Comparison of ENCODE assay signal across 24 cellular contexts in the genomic region with DNA sequence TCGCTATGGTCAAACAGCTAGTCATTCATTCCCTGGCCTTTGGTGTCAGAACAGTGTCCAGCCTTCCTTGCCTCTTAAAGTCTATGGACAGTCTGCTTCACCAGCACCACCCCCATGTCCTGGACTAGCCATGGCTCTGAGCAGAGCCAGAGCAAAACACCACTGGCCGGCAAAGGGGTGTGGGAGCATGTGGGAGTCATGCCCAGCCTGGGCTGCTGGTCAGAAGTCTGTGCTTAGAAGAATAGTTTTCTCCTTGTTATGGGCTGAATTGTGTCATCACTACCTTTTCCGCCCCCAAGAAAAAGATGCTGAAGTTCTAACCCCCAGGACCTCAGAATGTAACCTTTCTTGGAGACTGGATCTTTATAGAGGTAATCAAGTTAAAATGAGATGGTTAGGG.
A peak's percentile ranks its signal among the peaks of the same experiment; 100 is the strongest.
DNase-seq lines count a peak whose midpoint lies in the region; ATAC-seq and TF ChIP-seq lines count a peak whose summit lies in the region.
"Had no signal": no experiment of that assay in that cellular context is flagged by ENCODE, and none has a peak within 500 bp of the region (broad histone marks: within the 10 kb centered on the region; RNA-seq: fewer than 3 reads in every experiment).

No MANE protein-coding gene starts in this region.

- H3K4me1 ChIP-seq in GM23248 (ENCODE audit: insufficient read depth): peaks cover 14% of the 10 kb centered on the region
- H3K4me1 ChIP-seq in gastrocnemius medialis: no peaks in the 10 kb centered on the region
- H3K4me1 ChIP-seq: HAP-1 had no signal

- H3K79me2 ChIP-seq in GM23248 (ENCODE audit: insufficient read depth): no peaks in the 10 kb centered on the region

- ATAC-seq in omental fat pad (ENCODE audit: low FRiP score) (peak; percentile 21), gastrocnemius medialis (no peak)
- ATAC-seq in activated CD8-positive, alpha-beta T cell treated with anti-CD3 and anti-CD28 coated beads for 36 hours: no peak
- ATAC-seq: stimulated activated naive B cell treated with anti-CD40 and anti-IgM and Interleukin-4, amounts not matched to agents 10 μg/mL and 1 μg/mL and 100 μg/mL, for 72 hours had no signal

- intact Hi-C loops in dendritic cell treated with granulocyte-macrophage colony-stimulating factor and Interleukin-4, amounts not matched to agents 40 ng/mL and 50 ng/mL, for 4 days (cut with micrococcal nuclease): loop anchor here (5.0 kb wide), 1 partner anchor 274 kb away; the partner anchor contains the start of gene BCL6
- intact Hi-C loops in activated CD8-positive, alpha-beta T cell treated with anti-CD3 and anti-CD28 coated beads for 36 hours (cut with micrococcal nuclease): no loop called here
- intact Hi-C loops in gastrocnemius medialis (cut with DNase I; ENCODE audit: low total_unique reads): no loop called here

- peak; percentile 43 for DNase-seq in AG20443 (ENCODE audit: low spot score)
- peak; percentile 63 for DNase-seq in GM23248
- DNase-seq in omental fat pad (ENCODE audit: low spot score): no peak
- DNase-seq in DMS 273 (lab: John Stamatoyannopoulos, UW; ENCODE audit: unreplicated experiment): no peak
- no peak for DNase-seq in AG08396 (ENCODE audit: low spot score)
- DNase-seq in activated CD8-positive, alpha-beta T cell treated with anti-CD3 and anti-CD28 coated beads for 36 hours: no peak
- DNase-seq in gastrocnemius medialis: no peak
- DNase-seq: activated CD4-positive, CD25-positive, alpha-beta regulatory T cell; activated T-cell treated with anti-CD3 and anti-CD28 coated beads, Interleukin-2, amount 50 U/mL, for 24 hours; cortex of kidney; DND-41; islet precursor cell; Karpas-422; NCI-H1092; NCI-H2081; NCI-H510A; ovary; RPMI8226; stimulated activated naive B cell treated with anti-CD40 and anti-IgM and Interleukin-4, amounts not matched to agents 10 μg/mL and 1 μg/mL and 100 μg/mL, for 72 hours; testis had no signal

- peaks cover 7% of the 10 kb centered on the region for H3K9me3 Mint-ChIP-seq in dendritic cell treated with granulocyte-macrophage colony-stimulating factor and Interleukin-4, amounts not matched to agents 40 ng/mL and 50 ng/mL, for 4 days
- H3K9me3 Mint-ChIP-seq in activated CD8-positive, alpha-beta T cell treated with anti-CD3 and anti-CD28 coated beads for 36 hours: peaks cover 1% of the 10 kb centered on the region
- H3K9me3 Mint-ChIP-seq: activated T-cell treated with anti-CD3 and anti-CD28 coated beads, Interleukin-2, amount 50 U/mL, for 24 hours had no signal

- no peaks in the 10 kb centered on the region for H3K9me3 ChIP-seq in GM23248 (ENCODE audit: low read depth)
- H3K9me3 ChIP-seq in gastrocnemius medialis: no peaks in the 10 kb centered on the region
- H3K9me3 ChIP-seq: HAP-1, ovary, testis had no signal

- H3K27me3 ChIP-seq in GM23248 (replicated peaks; ENCODE audit: insufficient read depth): no peaks in the 10 kb centered on the region
- H3K27me3 ChIP-seq in gastrocnemius medialis: no peaks in the 10 kb centered on the region
- H3K27me3 ChIP-seq: brain microvascular endothelial cell, ovary, testis had no signal

- in situ Hi-C loops in GM23248 (cut with MboI): no loop called here
- in situ Hi-C loops in gastrocnemius medialis (cut with MboI; ENCODE audit: low sequenced_read_pairs in 4 of 4): no loop called here

- no peaks in the 10 kb centered on the region for H4K20me1 ChIP-seq in GM23248 (ENCODE audit: insufficient read depth)

- peak overlapping the region; percentile 68 for H3K27ac ChIP-seq in GM23248
- H3K27ac ChIP-seq in gastrocnemius medialis: no peak overlapping the region
- H3K27ac ChIP-seq: ovary had no signal

- H3F3A ChIP-seq in GM23248 (ENCODE audit: insufficient read depth): peaks cover 16% of the 10 kb centered on the region

- no peaks in the 10 kb centered on the region for H3K36me3 Mint-ChIP-seq in dendritic cell treated with granulocyte-macrophage colony-stimulating factor and Interleukin-4, amounts not matched to agents 40 ng/mL and 50 ng/mL, for 4 days (ENCODE audit: low read depth)
- no peaks in the 10 kb centered on the region for H3K36me3 Mint-ChIP-seq in activated CD8-positive, alpha-beta T cell treated with anti-CD3 and anti-CD28 coated beads for 36 hours (ENCODE audit: low read depth)

- H3K4me2 ChIP-seq in GM23248 (ENCODE audit: unreplicated experiment): peak overlapping the region; percentile 68

- H3K27me3 Mint-ChIP-seq in dendritic cell treated with granulocyte-macrophage colony-stimulating factor and Interleukin-4, amounts not matched to agents 40 ng/mL and 50 ng/mL, for 4 days: peaks cover 2% of the 10 kb centered on the region
- no peaks in the 10 kb centered on the region for H3K27me3 Mint-ChIP-seq in activated CD8-positive, alpha-beta T cell treated with anti-CD3 and anti-CD28 coated beads for 36 hours
- H3K27me3 Mint-ChIP-seq: activated T-cell treated with anti-CD3 and anti-CD28 coated beads, Interleukin-2, amount 50 U/mL, for 24 hours had no signal

- H3K27ac Mint-ChIP-seq in dendritic cell treated with granulocyte-macrophage colony-stimulating factor and Interleukin-4, amounts not matched to agents 40 ng/mL and 50 ng/mL, for 4 days: peak overlapping the region; percentile 74
- no peak overlapping the region for H3K27ac Mint-ChIP-seq in activated CD8-positive, alpha-beta T cell treated with anti-CD3 and anti-CD28 coated beads for 36 hours
- H3K27ac Mint-ChIP-seq: activated naive CD4-positive, alpha-beta T cell treated with anti-CD3 and anti-CD28 coated beads, Interleukin-2, amount 50 U/mL, for 24 hours; activated T-cell treated with anti-CD3 and anti-CD28 coated beads, Interleukin-2, amount 50 U/mL, for 24 hours; stimulated activated naive B cell treated with anti-CD40 and anti-IgM and Interleukin-4, amounts not matched to agents 10 μg/mL and 1 μg/mL and 100 μg/mL, for 72 hours had no signal

- H3K9ac ChIP-seq in GM23248: peak overlapping the region; percentile 37; the same call in 1 of the 2 replicates

- H3K4me3 ChIP-seq in GM23248: 0 out of 2 replicates have a peak overlapping the region, but pooled peaks have one; percentile 19
- H3K4me3 ChIP-seq in gastrocnemius medialis: no peak overlapping the region
- H3K4me3 ChIP-seq: HAP-1, ovary, testis had no signal

- POLR2A ChIA-PET in activated CD8-positive, alpha-beta T cell treated with anti-CD3 and anti-CD28 coated beads for 36 hours (lab: Charles Lee): no interaction called here

- no peak for TF ChIP-seq POLR2A in gastrocnemius medialis (IDR thresholded peaks at IDR 0.05)

- H2AFZ ChIP-seq in GM23248: peak overlapping the region; percentile 74

- WGBS in GM23248 (ENCODE audit: low coverage in 1 of 2, low lambda C conversion rate in 2 of 2, missing lambda C conversion rate in 2 of 2), 2 experiments: 39 to 53% methylated on average over 3 of the region's 3 CpGs

- peaks cover 29% of the 10 kb centered on the region for H3K4me1 Mint-ChIP-seq in dendritic cell treated with granulocyte-macrophage colony-stimulating factor and Interleukin-4, amounts not matched to agents 40 ng/mL and 50 ng/mL, for 4 days (ENCODE audit: low read depth)
- no peaks in the 10 kb centered on the region for H3K4me1 Mint-ChIP-seq in activated CD8-positive, alpha-beta T cell treated with anti-CD3 and anti-CD28 coated beads for 36 hours (ENCODE audit: low read depth)
- H3K4me1 Mint-ChIP-seq: activated naive CD4-positive, alpha-beta T cell treated with anti-CD3 and anti-CD28 coated beads, Interleukin-2, amount 50 U/mL, for 24 hours had no signal

- TF ChIP-seq CTCF in omental fat pad (IDR thresholded peaks at IDR 0.05): no peak
- TF ChIP-seq CTCF in activated CD8-positive, alpha-beta T cell treated with anti-CD3 and anti-CD28 coated beads for 36 hours (IDR thresholded peaks at IDR 0.05): no peak
- TF ChIP-seq CTCF in gastrocnemius medialis (IDR thresholded peaks at IDR 0.05 in 4 of 5, conservative IDR thresholded peaks at IDR 0.05 in 1 of 5): no peak

- H3K9me2 ChIP-seq in GM23248 (ENCODE audit: insufficient read depth): no peaks in the 10 kb centered on the region

- H3K36me3 ChIP-seq in GM23248 (ENCODE audit: low read depth) (no peaks in the 10 kb centered on the region), gastrocnemius medialis (no peaks in the 10 kb centered on the region)
- H3K36me3 ChIP-seq: brain microvascular endothelial cell, HAP-1, ovary had no signal

- H3K4me3 Mint-ChIP-seq in dendritic cell treated with granulocyte-macrophage colony-stimulating factor and Interleukin-4, amounts not matched to agents 40 ng/mL and 50 ng/mL, for 4 days: peak overlapping the region; percentile 18
- H3K4me3 Mint-ChIP-seq in activated CD8-positive, alpha-beta T cell treated with anti-CD3 and anti-CD28 coated beads for 36 hours: no peak overlapping the region
- H3K4me3 Mint-ChIP-seq: activated naive CD4-positive, alpha-beta T cell treated with anti-CD3 and anti-CD28 coated beads, Interleukin-2, amount 50 U/mL, for 24 hours; activated T-cell treated with anti-CD3 and anti-CD28 coated beads, Interleukin-2, amount 50 U/mL, for 24 hours; stimulated activated naive B cell treated with anti-CD40 and anti-IgM and Interleukin-4, amounts not matched to agents 10 μg/mL and 1 μg/mL and 100 μg/mL, for 72 hours had no signal

- CTCF ChIA-PET in activated CD8-positive, alpha-beta T cell treated with anti-CD3 and anti-CD28 coated beads for 36 hours (lab: Charles Lee): no interaction called here

Comparison
In these comparisons a context has a peak if more than half of its experiments do, and no peak if none do; other contexts are left out.
1. DNase-seq: peak in AG20443 (single experiment) and GM23248 (single experiment); none in omental fat pad (single experiment), DMS 273 (single experiment), AG08396 (single experiment), activated CD8-positive, alpha-beta T cell treated with anti-CD3 and anti-CD28 coated beads for 36 hours (single experiment) and gastrocnemius medialis (0 of 2).